18 cellular contexts compared by ENCODE assay signal in genomic region chr12:126342866-126343265, GRCh38.
"Had no signal": no experiment of that assay in that cellular context is flagged by ENCODE, and none has a peak within 500 bp of the region (broad histone marks: within the 10 kb centered on the region; RNA-seq: fewer than 3 reads in every experiment).

No MANE protein-coding gene starts in this region.

- ATAC-seq: activated T-helper 17 cell treated with anti-CD3 and anti-CD28 coated beads, Interleukin-2, amount 50 U/mL, for 72 hours; T-cell had no signal

- DNase-seq: activated CD4-positive, alpha-beta memory T cell treated with anti-CD3 and anti-CD28 coated beads, Interleukin-2, amount 10 ng/mL, durations not matched to agents 7 days and 5 days; activated CD4-positive, alpha-beta T cell treated with anti-CD3 and anti-CD28 coated beads, Interleukin-2, amount 10 ng/mL, durations not matched to agents 7 days and 5 days; activated CD4-positive, CD25-positive, alpha-beta regulatory T cell; activated gamma-delta T cell; activated naive CD4-positive, alpha-beta T cell treated with anti-CD3 and anti-CD28 coated beads for 36 hours; activated T-cell treated with anti-CD3 and anti-CD28 coated beads for 4 hours; activated T-cell treated with anti-CD3 and anti-CD28 coated beads, Interleukin-2, amount 50 U/mL, for 48 hours; amygdala; MM.1S; NCI-H1930; NCI-H446; NCI-H524 treated with DMSO at 0.1 percent for 48 hours; NCI-H82; SIG-M5; T-cell; T-helper 2 cell had no signal

- H3K27ac ChIP-seq: VCaP had no signal
